ENCODE assay signal across 7 cellular contexts in genomic region chr16:80852261-80852872, GRCh38. TPM values are rescaled to one million over a fixed set of nuclear protein-coding genes. Genes with fewer than 3 reads are reported as not detected.
DNase-seq lines count a peak whose midpoint lies in the region; ATAC-seq and TF ChIP-seq lines count a peak whose summit lies in the region.

No MANE protein-coding gene starts in this region.

- H3K4me1 ChIP-seq in colonic mucosa (no peaks in the 10 kb centered on the region), smooth muscle cell (ENCODE audit: low read depth) (no peaks in the 10 kb centered on the region)

- H2AFZ ChIP-seq in smooth muscle cell (ENCODE audit: low read depth), result no peak overlapping the region

- intact Hi-C loops in colonic mucosa (cut with DNase I), result no loop called here

- ATAC-seq in GM21786 (IDR thresholded peaks at IDR 0.05; ENCODE audit: unreplicated experiment), result no peak

- H3K27me3 ChIP-seq in colonic mucosa (no peaks in the 10 kb centered on the region), smooth muscle cell (ENCODE audit: low read depth) (no peaks in the 10 kb centered on the region)

- H3K36me3 ChIP-seq in colonic mucosa (no peaks in the 10 kb centered on the region), smooth muscle cell (ENCODE audit: low read depth) (no peaks in the 10 kb centered on the region)

- H3K79me2 ChIP-seq in smooth muscle cell (ENCODE audit: low read depth), result no peaks in the 10 kb centered on the region

- H3K9me3 ChIP-seq in colonic mucosa, result no peaks in the 10 kb centered on the region
- no peaks in the 10 kb centered on the region for H3K9me3 ChIP-seq in smooth muscle cell (replicated peaks; ENCODE audit: low read depth)

- no peaks in the 10 kb centered on the region for H3F3A ChIP-seq in smooth muscle cell (ENCODE audit: low read depth)

- no peak overlapping the region for H3K4me3 ChIP-seq in GM12865 (ENCODE audit: low read depth, low read length)
- H3K4me3 ChIP-seq in colonic mucosa, result no peak overlapping the region
- H3K4me3 ChIP-seq in smooth muscle cell, result no peak overlapping the region

- H3K27ac ChIP-seq in colonic mucosa (no peak overlapping the region), smooth muscle cell (ENCODE audit: low read depth) (no peak overlapping the region)

- H3K9ac ChIP-seq in colonic mucosa (ENCODE audit: low read depth in 2 of 2, low read length in 2 of 2), result no peak overlapping the region
- H3K9ac ChIP-seq in smooth muscle cell (ENCODE audit: low read depth), result no peak overlapping the region

- TF ChIP-seq CTCF in GM12865 (IDR thresholded peaks at IDR 0.05; ENCODE audit: insufficient read depth, low read depth, low read length, missing control alignments), result peak; percentile 57
- TF ChIP-seq CTCF in colonic mucosa (IDR thresholded peaks at IDR 0.05), result peak; percentile 24
- TF ChIP-seq CTCF in smooth muscle cell (IDR thresholded peaks at IDR 0.05; ENCODE audit: borderline replicate concordance, insufficient read depth, poor library complexity, severe bottlenecking), result peak; percentile 24

- peak; percentile 65 for DNase-seq in GM12865 (ENCODE audit: low read depth)
- peak; percentile 15 for DNase-seq in LoVo (ENCODE audit: low spot score)
- peak; percentile 34 for DNase-seq in colonic mucosa
- no peak for DNase-seq in smooth muscle cell (lab: John Stamatoyannopoulos, UW; ENCODE audit: unreplicated experiment)
- no peak for DNase-seq in OCI-M2 (lab: John Stamatoyannopoulos, UW; ENCODE audit: unreplicated experiment)
- no peak for DNase-seq in NCI-H2081 (lab: John Stamatoyannopoulos, UW)

- H3K4me2 ChIP-seq in smooth muscle cell, result no peak overlapping the region

- WGBS in smooth muscle cell (ENCODE audit: low lambda C conversion rate), result 91% methylated on average over 5 of the region's 5 CpGs

- H4K20me1 ChIP-seq in smooth muscle cell (ENCODE audit: low read depth), result no peaks in the 10 kb centered on the region

RNA-seq across cellular contexts. Expression of gene CDYL2, which starts 48.0 kb away (rescaled TPM):
- total RNA-seq in colonic mucosa (1 to 10 TPM; 4.8 TPM), smooth muscle cell (2.9 and 4.7 TPM in 2 replicates)
- polyA plus RNA-seq in smooth muscle cell, result 1.9 and 2.0 TPM in 2 replicates

Comparison
In these comparisons a context has a peak if more than half of its experiments do, and no peak if none do; other contexts are left out.
1. DNase-seq: peak in GM12865 (single experiment), LoVo (single experiment) and colonic mucosa (single experiment); none in smooth muscle cell (single experiment), OCI-M2 (single experiment) and NCI-H2081 (0 of 2).
2. Peak in every context shown above with its lines, with median percentiles within 50 percentile points of each other: CTCF ChIP-seq.